Comparison of ENCODE assay signal across 20 cellular contexts in the genomic region with DNA sequence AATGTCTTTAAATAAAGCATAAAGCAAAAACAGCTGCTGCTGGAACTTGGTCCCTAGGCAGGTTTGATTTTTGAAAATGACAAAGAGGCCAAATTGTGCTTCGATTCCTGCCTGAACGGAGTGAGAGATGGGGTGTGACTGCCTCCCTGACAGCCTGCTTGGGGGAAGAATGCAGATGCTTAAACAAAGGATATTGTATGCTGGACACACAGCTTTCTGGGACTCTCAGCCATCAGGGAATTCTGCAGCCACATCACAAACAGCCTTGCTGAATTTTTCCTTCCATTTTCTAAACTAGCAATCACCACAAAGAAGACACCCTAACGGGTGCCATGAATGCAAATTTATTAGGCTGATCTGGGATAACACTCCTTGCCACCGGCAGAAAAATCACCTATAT.
"Had no signal": no experiment of that assay in that cellular context is flagged by ENCODE, and none has a peak within 500 bp of the region (broad histone marks: within the 10 kb centered on the region; RNA-seq: fewer than 3 reads in every experiment).

No MANE protein-coding gene starts in this region.

- H3K9me3 ChIP-seq: gastroesophageal sphincter, left lung, mucosa of descending colon, ovary, sigmoid colon had no signal

- H3K4me1 ChIP-seq: left lung had no signal

- H3K4me2 ChIP-seq: hepatocyte had no signal

- H3K27me3 ChIP-seq: gastroesophageal sphincter, hepatocyte, left lung, ovary, sigmoid colon had no signal

- H3K4me3 Mint-ChIP-seq: activated CD4-positive, alpha-beta T cell treated with anti-CD3 and anti-CD28 coated beads, Interleukin-2, amount 10 ng/mL, durations not matched to agents 24 days and 14 days; activated CD8-positive, alpha-beta T cell treated with anti-CD3 and anti-CD28 coated beads for 36 hours; activated naive CD4-positive, alpha-beta T cell treated with anti-CD3 and anti-CD28 coated beads for 36 hours; activated naive CD8-positive, alpha-beta T cell treated with anti-CD3 and anti-CD28 coated beads, Interleukin-2, amount 50 U/mL, for 24 hours; activated T-cell treated with anti-CD3 and anti-CD28 coated beads, Interleukin-2, amount 50 U/mL, for 24 hours; naive thymus-derived CD4-positive, alpha-beta T cell; stimulated activated effector memory CD8-positive, alpha-beta T cell treated with anti-CD3 and anti-CD28 coated beads, Interleukin-12 subunit alpha, Interleukin-12 subunit beta, amount 100 ng/mL, for 72 hours had no signal

- H3K27ac ChIP-seq: hepatocyte, left lung, ovary had no signal

- DNase-seq: activated CD4-positive, alpha-beta T cell treated with anti-CD3 and anti-CD28 coated beads, Interleukin-2, amount 10 ng/mL, durations not matched to agents 24 days and 14 days; activated CD8-positive, alpha-beta T cell treated with anti-CD3 and anti-CD28 coated beads for 36 hours; activated naive CD4-positive, alpha-beta T cell treated with anti-CD3 and anti-CD28 coated beads for 36 hours; activated naive CD8-positive, alpha-beta T cell treated with anti-CD3 and anti-CD28 coated beads, Interleukin-2, amount 50 U/mL, for 24 hours; activated T-cell treated with anti-CD3 and anti-CD28 coated beads, Interleukin-2, amount 50 U/mL, for 24 hours; aorta; cortex of kidney; effector CD4-positive, alpha-beta T cell; left lung; mammary epithelial cell; mucosa of descending colon; naive thymus-derived CD4-positive, alpha-beta T cell; ovary; sigmoid colon; stimulated activated CD4-positive, alpha-beta T cell treated with anti-CD3 and anti-CD28 coated beads, Interleukin-4, amount 100 ng/mL, for 24 hours; T1000 had no signal

- H2AFZ ChIP-seq: hepatocyte had no signal

- H3K36me3 Mint-ChIP-seq: naive thymus-derived CD4-positive, alpha-beta T cell; stimulated activated effector memory CD8-positive, alpha-beta T cell treated with anti-CD3 and anti-CD28 coated beads, Interleukin-12 subunit alpha, Interleukin-12 subunit beta, amount 100 ng/mL, for 72 hours had no signal

- H3K36me3 ChIP-seq: gastroesophageal sphincter, left lung, ovary, sigmoid colon had no signal

- ATAC-seq: activated CD8-positive, alpha-beta T cell treated with anti-CD3 and anti-CD28 coated beads for 36 hours; activated naive CD8-positive, alpha-beta T cell treated with anti-CD3 and anti-CD28 coated beads, Interleukin-2, amount 50 U/mL, for 24 hours; esophagus mucosa; gastroesophageal sphincter; left lung; mucosa of descending colon; naive thymus-derived CD4-positive, alpha-beta T cell; stimulated activated effector memory CD8-positive, alpha-beta T cell treated with anti-CD3 and anti-CD28 coated beads, Interleukin-12 subunit alpha, Interleukin-12 subunit beta, amount 100 ng/mL, for 72 hours had no signal

- H3K27ac Mint-ChIP-seq: activated CD4-positive, alpha-beta T cell treated with anti-CD3 and anti-CD28 coated beads, Interleukin-2, amount 10 ng/mL, durations not matched to agents 24 days and 14 days; activated CD8-positive, alpha-beta T cell treated with anti-CD3 and anti-CD28 coated beads for 36 hours; activated naive CD4-positive, alpha-beta T cell treated with anti-CD3 and anti-CD28 coated beads for 36 hours; activated naive CD8-positive, alpha-beta T cell treated with anti-CD3 and anti-CD28 coated beads, Interleukin-2, amount 50 U/mL, for 24 hours; activated T-cell treated with anti-CD3 and anti-CD28 coated beads, Interleukin-2, amount 50 U/mL, for 24 hours; naive thymus-derived CD4-positive, alpha-beta T cell; stimulated activated effector memory CD8-positive, alpha-beta T cell treated with anti-CD3 and anti-CD28 coated beads, Interleukin-12 subunit alpha, Interleukin-12 subunit beta, amount 100 ng/mL, for 72 hours had no signal

- H3K4me1 Mint-ChIP-seq: activated CD4-positive, alpha-beta T cell treated with anti-CD3 and anti-CD28 coated beads, Interleukin-2, amount 10 ng/mL, durations not matched to agents 24 days and 14 days; activated naive CD8-positive, alpha-beta T cell treated with anti-CD3 and anti-CD28 coated beads, Interleukin-2, amount 50 U/mL, for 24 hours; naive thymus-derived CD4-positive, alpha-beta T cell; stimulated activated effector memory CD8-positive, alpha-beta T cell treated with anti-CD3 and anti-CD28 coated beads, Interleukin-12 subunit alpha, Interleukin-12 subunit beta, amount 100 ng/mL, for 72 hours had no signal

- H3K9me3 Mint-ChIP-seq: activated CD4-positive, alpha-beta T cell treated with anti-CD3 and anti-CD28 coated beads, Interleukin-2, amount 10 ng/mL, durations not matched to agents 24 days and 14 days; activated CD8-positive, alpha-beta T cell treated with anti-CD3 and anti-CD28 coated beads for 36 hours; activated naive CD4-positive, alpha-beta T cell treated with anti-CD3 and anti-CD28 coated beads for 36 hours; activated naive CD8-positive, alpha-beta T cell treated with anti-CD3 and anti-CD28 coated beads, Interleukin-2, amount 50 U/mL, for 24 hours; activated T-cell treated with anti-CD3 and anti-CD28 coated beads, Interleukin-2, amount 50 U/mL, for 24 hours; stimulated activated effector memory CD8-positive, alpha-beta T cell treated with anti-CD3 and anti-CD28 coated beads, Interleukin-12 subunit alpha, Interleukin-12 subunit beta, amount 100 ng/mL, for 72 hours had no signal

- H3K4me3 ChIP-seq: gastroesophageal sphincter, hepatocyte, left lung, mucosa of descending colon, ovary, sigmoid colon had no signal
